ENCODE assay signal across 8 cellular contexts in genomic region chr7:129952653-129953560, GRCh38. TPM values are rescaled to one million over a fixed set of nuclear protein-coding genes. Genes with fewer than 3 reads are reported as not detected.
A peak's percentile ranks its signal among the peaks of the same experiment; 100 is the strongest.
DNase-seq lines count a peak whose midpoint lies in the region; ATAC-seq and TF ChIP-seq lines count a peak whose summit lies in the region.

Gene UBE2H, minus strand, starts transcription at chr7:129952960. Its CDS starts 405 bp downstream, at chr7:129952555.

- H3K27ac Mint-ChIP-seq in Calu3 (ENCODE audit: unreplicated experiment): no peak within 1 kb of the TSS
- peak within 1 kb of the TSS in 1 of 3 donors; percentile 99 for H3K27ac Mint-ChIP-seq in IgD-negative memory B cell

- H3K4me1 Mint-ChIP-seq in Calu3 (ENCODE audit: low read depth, unreplicated experiment): peaks cover 19% of the 10 kb centered on the region
- peaks cover 4 to 8% (median 5%) of the 10 kb centered on the region in 3 donors for H3K4me1 Mint-ChIP-seq in IgD-negative memory B cell

- H3K9me3 ChIP-seq in mucosa of rectum (ENCODE audit: control insufficient read depth in 2 of 2, low read length in 2 of 2): no peaks in the 10 kb centered on the region

- peak within 1 kb of the TSS; percentile 71 for H3K4me3 ChIP-seq in epithelial cell of proximal tubule (ENCODE audit: low read depth, low read length)
- peak within 1 kb of the TSS; percentile 83 to 94 for H3K4me3 ChIP-seq in mucosa of rectum (ENCODE audit: low read length in 2 of 2)

- H3K27me3 Mint-ChIP-seq in Calu3 (ENCODE audit: unreplicated experiment) (no peaks in the 10 kb centered on the region), IgD-negative memory B cell (no peaks in the 10 kb centered on the region)

- TF ChIP-seq CTCF in Calu3 (IDR thresholded peaks at IDR 0.05; ENCODE audit: unreplicated experiment): no peak
- TF ChIP-seq CTCF in epithelial cell of proximal tubule (conservative IDR thresholded peaks at IDR 0.05; ENCODE audit: low read depth, low read length): no peak

- H3K36me3 Mint-ChIP-seq in Calu3 (ENCODE audit: insufficient read depth, unreplicated experiment) (no peaks in the 10 kb centered on the region), IgD-negative memory B cell (peaks cover 1% of the 10 kb centered on the region)

- peak; percentile 63 for ATAC-seq in GM21515 (IDR thresholded peaks at IDR 0.05; ENCODE audit: unreplicated experiment)

- no TSS peak for BruUV-seq in Calu3 (replicated peaks; lab: Mats Ljungman, UMichigan)

- H3K9ac ChIP-seq in mucosa of rectum (ENCODE audit: low read depth in 1 of 2, low read length in 2 of 2): peak within 1 kb of the TSS; percentile 96 to 97

- no peaks in the 10 kb centered on the region for H3K9me3 Mint-ChIP-seq in Calu3 (ENCODE audit: low read depth, unreplicated experiment)
- peaks cover 0 to 2% (median 0%) of the 10 kb centered on the region in 3 donors for H3K9me3 Mint-ChIP-seq in IgD-negative memory B cell

- peak; percentile 89 for DNase-seq in Calu3
- peak; percentile 67 for DNase-seq in OCI-M2 (lab: John Stamatoyannopoulos, UW; ENCODE audit: unreplicated experiment)
- peak; percentile 92 for DNase-seq in activated T-cell treated with anti-CD3 and anti-CD28 coated beads for 48 hours (ENCODE audit: low read depth)
- no peak for DNase-seq in epithelial cell of proximal tubule (ENCODE audit: low read depth)
- peak; percentile 83 to 87 for DNase-seq in stimulated activated CD8-positive, alpha-beta memory T cell treated with anti-CD3 and anti-CD28 coated beads, Interleukin-4, amount 100 ng/mL, for 4 hours (ENCODE audit: low read depth in 2 of 2, low spot score in 1 of 2)

- CTCF ChIA-PET in Calu3 (lab: Charles Lee): interaction anchor here (0.6 to 2.7 kb wide), 2 partner anchors 54 to 57 kb away, joined by 3 to 17 read pairs; no protein-coding TSS in a partner anchor

- H3K27me3 ChIP-seq in mucosa of rectum (ENCODE audit: control insufficient read depth in 2 of 2, insufficient read depth in 2 of 2, low read length in 2 of 2): no peaks in the 10 kb centered on the region

- peaks cover 0 to 3% of the 10 kb centered on the region in 2 donors for H3K36me3 ChIP-seq in mucosa of rectum (ENCODE audit: control insufficient read depth in 2 of 2, insufficient read depth in 2 of 2, low read length in 2 of 2)

- intact Hi-C loops in Calu3 (cut with micrococcal nuclease; ENCODE audit: unreplicated experiment): no loop called here

- H3K4me3 Mint-ChIP-seq in Calu3 (ENCODE audit: low read depth, unreplicated experiment): no peak within 1 kb of the TSS
- peak within 1 kb of the TSS in 3 of 4 donors; percentile 95 to 99 (median 97) for H3K4me3 Mint-ChIP-seq in IgD-negative memory B cell

- peak within 1 kb of the TSS; percentile 93 to 95 for H3K27ac ChIP-seq in mucosa of rectum (ENCODE audit: low read depth in 2 of 2, low read length in 2 of 2)

- H3K4me1 ChIP-seq in mucosa of rectum (ENCODE audit: control insufficient read depth in 2 of 2, insufficient read depth in 2 of 2, low read length in 2 of 2): peaks cover 24 to 35% of the 10 kb centered on the region in 2 donors

RNA-seq across cellular contexts. Expression of gene UBE2H, which starts in this region (rescaled TPM):
- total RNA-seq in Calu3 (2022) (103 and 115 TPM in 2 replicates), epithelial cell of proximal tubule (58.7 and 88.1 TPM in 2 replicates)
- 66.3 TPM for polyA plus RNA-seq in IgD-negative memory B cell
